ENCODE assay signal across 1 cellular context in the genomic region with DNA sequence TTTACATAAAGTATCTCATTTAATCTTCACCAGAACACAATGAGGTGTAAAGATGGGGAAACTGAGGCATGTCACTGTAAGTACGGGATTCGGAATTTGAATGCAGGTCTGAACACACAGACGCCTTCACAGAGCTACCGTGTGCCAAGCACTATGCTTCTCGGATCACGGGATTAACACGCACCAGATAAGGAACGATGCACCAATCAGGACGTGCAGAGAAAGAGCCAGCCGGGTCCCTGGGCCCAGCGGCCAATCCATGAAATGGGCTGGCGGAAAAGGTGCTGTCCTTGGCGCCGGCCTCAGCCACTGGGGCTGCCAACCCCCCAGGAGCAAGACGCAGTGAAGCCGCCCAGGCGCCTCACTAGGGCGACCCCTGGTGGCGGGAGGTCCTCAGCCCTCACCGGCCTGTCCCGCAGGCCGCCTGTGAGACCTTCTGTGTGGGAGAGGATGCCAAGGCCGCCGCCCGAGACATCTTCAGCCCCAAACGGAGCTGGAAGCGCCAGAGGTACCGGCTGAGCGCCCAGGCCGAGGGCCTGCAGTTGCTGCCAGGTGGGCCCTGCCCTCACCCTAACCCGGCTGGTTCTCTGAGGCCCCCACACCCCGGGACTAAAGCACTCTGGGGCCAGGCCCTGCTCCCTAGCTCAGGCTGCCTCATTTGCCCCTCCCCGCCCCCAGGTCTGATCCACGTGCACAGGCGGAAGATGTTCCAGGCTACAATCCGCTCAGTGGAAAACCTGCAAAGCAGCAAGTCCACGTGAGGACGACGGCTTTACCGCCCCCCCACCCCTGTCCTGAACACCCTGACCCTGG.
TF ChIP-seq lines count a peak whose summit lies in the region.

No MANE protein-coding gene starts in this region.

TF ChIP-seq in HepG2, 621 proteins besides CTCF, POLR2A, EP300 and RAD21 (continued from another document and continues in another):
- TF ChIP-seq, protein P1, sequence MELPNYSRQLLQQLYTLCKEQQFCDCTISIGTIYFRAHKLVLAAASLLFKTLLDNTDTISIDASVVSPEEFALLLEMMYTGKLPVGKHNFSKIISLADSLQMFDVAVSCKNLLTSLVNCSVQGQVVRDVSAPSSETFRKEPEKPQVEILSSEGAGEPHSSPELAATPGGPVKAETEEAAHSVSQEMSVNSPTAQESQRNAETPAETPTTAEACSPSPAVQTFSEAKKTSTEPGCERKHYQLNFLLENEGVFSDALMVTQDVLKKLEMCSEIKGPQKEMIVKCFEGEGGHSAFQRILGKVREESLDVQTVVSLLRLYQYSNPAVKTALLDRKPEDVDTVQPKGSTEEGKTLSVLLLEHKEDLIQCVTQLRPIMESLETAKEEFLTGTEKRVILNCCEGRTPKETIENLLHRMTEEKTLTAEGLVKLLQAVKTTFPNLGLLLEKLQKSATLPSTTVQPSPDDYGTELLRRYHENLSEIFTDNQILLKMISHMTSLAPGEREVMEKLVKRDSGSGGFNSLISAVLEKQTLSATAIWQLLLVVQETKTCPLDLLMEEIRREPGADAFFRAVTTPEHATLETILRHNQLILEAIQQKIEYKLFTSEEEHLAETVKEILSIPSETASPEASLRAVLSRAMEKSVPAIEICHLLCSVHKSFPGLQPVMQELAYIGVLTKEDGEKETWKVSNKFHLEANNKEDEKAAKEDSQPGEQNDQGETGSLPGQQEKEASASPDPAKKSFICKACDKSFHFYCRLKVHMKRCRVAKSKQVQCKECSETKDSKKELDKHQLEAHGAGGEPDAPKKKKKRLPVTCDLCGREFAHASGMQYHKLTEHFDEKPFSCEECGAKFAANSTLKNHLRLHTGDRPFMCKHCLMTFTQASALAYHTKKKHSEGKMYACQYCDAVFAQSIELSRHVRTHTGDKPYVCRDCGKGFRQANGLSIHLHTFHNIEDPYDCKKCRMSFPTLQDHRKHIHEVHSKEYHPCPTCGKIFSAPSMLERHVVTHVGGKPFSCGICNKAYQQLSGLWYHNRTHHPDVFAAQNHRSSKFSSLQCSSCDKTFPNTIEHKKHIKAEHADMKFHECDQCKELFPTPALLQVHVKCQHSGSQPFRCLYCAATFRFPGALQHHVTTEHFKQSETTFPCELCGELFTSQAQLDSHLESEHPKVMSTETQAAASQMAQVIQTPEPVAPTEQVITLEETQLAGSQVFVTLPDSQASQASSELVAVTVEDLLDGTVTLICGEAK (IDR thresholded peaks at IDR 0.05), result no peak
- TF ChIP-seq, protein P1 (CRISPR knock-in tag; IDR thresholded peaks at IDR 0.05), result no peak
- no peak for TF ChIP-seq ASH2L (IDR thresholded peaks at IDR 0.05; ENCODE audit: insufficient read length, low read depth, low read length)
- TF ChIP-seq MZF1 (CRISPR knock-in tag; IDR thresholded peaks at IDR 0.05; ENCODE audit: borderline replicate concordance), result 0 out of 2 replicates have a peak, but pooled peaks have one; percentile 24
- TF ChIP-seq, protein P2, sequence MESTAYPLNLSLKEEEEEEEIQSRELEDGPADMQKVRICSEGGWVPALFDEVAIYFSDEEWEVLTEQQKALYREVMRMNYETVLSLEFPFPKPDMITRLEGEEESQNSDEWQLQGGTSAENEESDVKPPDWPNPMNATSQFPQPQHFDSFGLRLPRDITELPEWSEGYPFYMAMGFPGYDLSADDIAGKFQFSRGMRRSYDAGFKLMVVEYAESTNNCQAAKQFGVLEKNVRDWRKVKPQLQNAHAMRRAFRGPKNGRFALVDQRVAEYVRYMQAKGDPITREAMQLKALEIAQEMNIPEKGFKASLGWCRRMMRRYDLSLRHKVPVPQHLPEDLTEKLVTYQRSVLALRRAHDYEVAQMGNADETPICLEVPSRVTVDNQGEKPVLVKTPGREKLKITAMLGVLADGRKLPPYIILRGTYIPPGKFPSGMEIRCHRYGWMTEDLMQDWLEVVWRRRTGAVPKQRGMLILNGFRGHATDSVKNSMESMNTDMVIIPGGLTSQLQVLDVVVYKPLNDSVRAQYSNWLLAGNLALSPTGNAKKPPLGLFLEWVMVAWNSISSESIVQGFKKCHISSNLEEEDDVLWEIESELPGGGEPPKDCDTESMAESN (CRISPR knock-in tag; conservative IDR thresholded peaks at IDR 0.05), result 0 out of 2 replicates have a peak, but pooled peaks have one; percentile 22
- TF ChIP-seq KLF9 (CRISPR knock-in tag; IDR thresholded peaks at IDR 0.05; ENCODE audit: low read depth), result no peak
- TF ChIP-seq, protein P3, sequence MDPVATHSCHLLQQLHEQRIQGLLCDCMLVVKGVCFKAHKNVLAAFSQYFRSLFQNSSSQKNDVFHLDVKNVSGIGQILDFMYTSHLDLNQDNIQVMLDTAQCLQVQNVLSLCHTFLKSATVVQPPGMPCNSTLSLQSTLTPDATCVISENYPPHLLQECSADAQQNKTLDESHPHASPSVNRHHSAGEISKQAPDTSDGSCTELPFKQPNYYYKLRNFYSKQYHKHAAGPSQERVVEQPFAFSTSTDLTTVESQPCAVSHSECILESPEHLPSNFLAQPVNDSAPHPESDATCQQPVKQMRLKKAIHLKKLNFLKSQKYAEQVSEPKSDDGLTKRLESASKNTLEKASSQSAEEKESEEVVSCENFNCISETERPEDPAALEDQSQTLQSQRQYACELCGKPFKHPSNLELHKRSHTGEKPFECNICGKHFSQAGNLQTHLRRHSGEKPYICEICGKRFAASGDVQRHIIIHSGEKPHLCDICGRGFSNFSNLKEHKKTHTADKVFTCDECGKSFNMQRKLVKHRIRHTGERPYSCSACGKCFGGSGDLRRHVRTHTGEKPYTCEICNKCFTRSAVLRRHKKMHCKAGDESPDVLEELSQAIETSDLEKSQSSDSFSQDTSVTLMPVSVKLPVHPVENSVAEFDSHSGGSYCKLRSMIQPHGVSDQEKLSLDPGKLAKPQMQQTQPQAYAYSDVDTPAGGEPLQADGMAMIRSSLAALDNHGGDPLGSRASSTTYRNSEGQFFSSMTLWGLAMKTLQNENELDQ (CRISPR knock-in tag; IDR thresholded peaks at IDR 0.05; ENCODE audit: borderline replicate concordance), result 0 out of 2 replicates have a peak, but pooled peaks have one; percentile 34
- TF ChIP-seq ZNF333 (CRISPR knock-in tag; IDR thresholded peaks at IDR 0.05; ENCODE audit: borderline replicate concordance), result no peak
- no peak for TF ChIP-seq RFXAP (CRISPR knock-in tag; IDR thresholded peaks at IDR 0.05; ENCODE audit: borderline replicate concordance)
- TF ChIP-seq ZNF773 (CRISPR knock-in tag; IDR thresholded peaks at IDR 0.05; ENCODE audit: borderline replicate concordance), result no peak
- TF ChIP-seq, protein P4, sequence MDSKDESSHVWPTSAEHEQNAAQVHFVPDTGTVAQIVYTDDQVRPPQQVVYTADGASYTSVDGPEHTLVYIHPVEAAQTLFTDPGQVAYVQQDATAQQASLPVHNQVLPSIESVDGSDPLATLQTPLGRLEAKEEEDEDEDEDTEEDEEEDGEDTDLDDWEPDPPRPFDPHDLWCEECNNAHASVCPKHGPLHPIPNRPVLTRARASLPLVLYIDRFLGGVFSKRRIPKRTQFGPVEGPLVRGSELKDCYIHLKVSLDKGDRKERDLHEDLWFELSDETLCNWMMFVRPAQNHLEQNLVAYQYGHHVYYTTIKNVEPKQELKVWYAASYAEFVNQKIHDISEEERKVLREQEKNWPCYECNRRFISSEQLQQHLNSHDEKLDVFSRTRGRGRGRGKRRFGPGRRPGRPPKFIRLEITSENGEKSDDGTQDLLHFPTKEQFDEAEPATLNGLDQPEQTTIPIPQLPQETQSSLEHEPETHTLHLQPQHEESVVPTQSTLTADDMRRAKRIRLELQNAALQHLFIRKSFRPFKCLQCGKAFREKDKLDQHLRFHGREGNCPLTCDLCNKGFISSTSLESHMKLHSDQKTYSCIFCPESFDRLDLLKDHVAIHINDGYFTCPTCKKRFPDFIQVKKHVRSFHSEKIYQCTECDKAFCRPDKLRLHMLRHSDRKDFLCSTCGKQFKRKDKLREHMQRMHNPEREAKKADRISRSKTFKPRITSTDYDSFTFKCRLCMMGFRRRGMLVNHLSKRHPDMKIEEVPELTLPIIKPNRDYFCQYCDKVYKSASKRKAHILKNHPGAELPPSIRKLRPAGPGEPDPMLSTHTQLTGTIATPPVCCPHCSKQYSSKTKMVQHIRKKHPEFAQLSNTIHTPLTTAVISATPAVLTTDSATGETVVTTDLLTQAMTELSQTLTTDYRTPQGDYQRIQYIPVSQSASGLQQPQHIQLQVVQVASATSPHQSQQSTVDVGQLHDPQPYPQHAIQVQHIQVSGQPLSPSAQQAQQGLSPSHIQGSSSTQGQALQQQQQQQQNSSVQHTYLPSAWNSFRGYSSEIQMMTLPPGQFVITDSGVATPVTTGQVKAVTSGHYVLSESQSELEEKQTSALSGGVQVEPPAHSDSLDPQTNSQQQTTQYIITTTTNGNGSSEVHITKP (CRISPR knock-in tag; IDR thresholded peaks at IDR 0.05; ENCODE audit: low read depth), result peak; percentile 82
- no peak for TF ChIP-seq ZNF34 (CRISPR knock-in tag; IDR thresholded peaks at IDR 0.05; ENCODE audit: borderline replicate concordance)
- no peak for TF ChIP-seq ZNF44 (CRISPR knock-in tag; IDR thresholded peaks at IDR 0.05)
- TF ChIP-seq ZNF747 (CRISPR knock-in tag; IDR thresholded peaks at IDR 0.05; ENCODE audit: borderline replicate concordance), result no peak; the same call in 1 of the 2 replicates
- TF ChIP-seq RELA (CRISPR knock-in tag; IDR thresholded peaks at IDR 0.05), result no peak
- peak; percentile 79 for TF ChIP-seq KMT2A (CRISPR knock-in tag; IDR thresholded peaks at IDR 0.05)
- TF ChIP-seq ZNF746 (CRISPR knock-in tag; IDR thresholded peaks at IDR 0.05), result no peak
- no peak for TF ChIP-seq NR3C1 (CRISPR knock-in tag; IDR thresholded peaks at IDR 0.05)
- TF ChIP-seq NPAS2 (CRISPR knock-in tag; IDR thresholded peaks at IDR 0.05; ENCODE audit: borderline replicate concordance), result no peak
- 0 out of 2 replicates have a peak, but pooled peaks have one; percentile 16 for TF ChIP-seq ZNF264 (CRISPR knock-in tag; IDR thresholded peaks at IDR 0.05)
- TF ChIP-seq ZNF75D (CRISPR knock-in tag; IDR thresholded peaks at IDR 0.05; ENCODE audit: borderline replicate concordance), result no peak
- TF ChIP-seq, protein P5, sequence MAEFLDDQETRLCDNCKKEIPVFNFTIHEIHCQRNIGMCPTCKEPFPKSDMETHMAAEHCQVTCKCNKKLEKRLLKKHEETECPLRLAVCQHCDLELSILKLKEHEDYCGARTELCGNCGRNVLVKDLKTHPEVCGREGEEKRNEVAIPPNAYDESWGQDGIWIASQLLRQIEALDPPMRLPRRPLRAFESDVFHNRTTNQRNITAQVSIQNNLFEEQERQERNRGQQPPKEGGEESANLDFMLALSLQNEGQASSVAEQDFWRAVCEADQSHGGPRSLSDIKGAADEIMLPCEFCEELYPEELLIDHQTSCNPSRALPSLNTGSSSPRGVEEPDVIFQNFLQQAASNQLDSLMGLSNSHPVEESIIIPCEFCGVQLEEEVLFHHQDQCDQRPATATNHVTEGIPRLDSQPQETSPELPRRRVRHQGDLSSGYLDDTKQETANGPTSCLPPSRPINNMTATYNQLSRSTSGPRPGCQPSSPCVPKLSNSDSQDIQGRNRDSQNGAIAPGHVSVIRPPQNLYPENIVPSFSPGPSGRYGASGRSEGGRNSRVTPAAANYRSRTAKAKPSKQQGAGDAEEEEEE (CRISPR knock-in tag; IDR thresholded peaks at IDR 0.05; ENCODE audit: borderline replicate concordance), result no peak
- no peak for TF ChIP-seq MEIS2 (CRISPR knock-in tag; IDR thresholded peaks at IDR 0.05)
- TF ChIP-seq ZNF383 (CRISPR knock-in tag; IDR thresholded peaks at IDR 0.05; ENCODE audit: borderline replicate concordance), result no peak
- TF ChIP-seq ZNF510 (CRISPR knock-in tag; IDR thresholded peaks at IDR 0.05; ENCODE audit: low read depth), result peak; percentile 71; the same call in 1 of the 2 replicates
- no peak for TF ChIP-seq HNRNPUL1 (IDR thresholded peaks at IDR 0.05; ENCODE audit: low read depth, low read length)
- TF ChIP-seq RFX5 (IDR thresholded peaks at IDR 0.05; ENCODE audit: low read depth, low read length), result no peak
- TF ChIP-seq ZNF235 (CRISPR knock-in tag; IDR thresholded peaks at IDR 0.05; ENCODE audit: borderline replicate concordance), result no peak
- TF ChIP-seq, protein P6, sequence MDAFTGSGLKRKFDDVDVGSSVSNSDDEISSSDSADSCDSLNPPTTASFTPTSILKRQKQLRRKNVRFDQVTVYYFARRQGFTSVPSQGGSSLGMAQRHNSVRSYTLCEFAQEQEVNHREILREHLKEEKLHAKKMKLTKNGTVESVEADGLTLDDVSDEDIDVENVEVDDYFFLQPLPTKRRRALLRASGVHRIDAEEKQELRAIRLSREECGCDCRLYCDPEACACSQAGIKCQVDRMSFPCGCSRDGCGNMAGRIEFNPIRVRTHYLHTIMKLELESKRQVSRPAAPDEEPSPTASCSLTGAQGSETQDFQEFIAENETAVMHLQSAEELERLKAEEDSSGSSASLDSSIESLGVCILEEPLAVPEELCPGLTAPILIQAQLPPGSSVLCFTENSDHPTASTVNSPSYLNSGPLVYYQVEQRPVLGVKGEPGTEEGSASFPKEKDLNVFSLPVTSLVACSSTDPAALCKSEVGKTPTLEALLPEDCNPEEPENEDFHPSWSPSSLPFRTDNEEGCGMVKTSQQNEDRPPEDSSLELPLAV (CRISPR knock-in tag; conservative IDR thresholded peaks at IDR 0.05; ENCODE audit: low read depth), result no peak
- no peak for TF ChIP-seq TOE1 (CRISPR knock-in tag; IDR thresholded peaks at IDR 0.05)
